ENCODE assay signal across 4 cellular contexts in the genomic region with DNA sequence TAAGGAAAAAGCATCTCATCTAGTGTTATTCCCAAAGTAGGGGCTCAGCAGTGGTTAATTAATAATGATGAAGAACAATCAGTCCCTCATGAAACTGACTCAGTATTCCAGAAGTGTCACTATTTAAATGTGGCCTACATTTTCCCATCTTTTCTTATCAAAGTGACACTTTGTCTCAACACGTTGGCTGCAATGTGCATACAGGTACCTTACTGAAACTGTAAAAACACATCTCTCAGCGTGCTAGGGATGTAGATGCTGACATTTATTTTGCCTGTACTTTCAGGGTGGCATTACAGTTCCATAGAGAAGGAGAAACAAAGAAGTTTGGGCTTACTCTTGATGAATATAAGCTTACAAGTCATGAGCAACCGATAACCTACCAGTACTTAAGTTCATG. TPM values are rescaled to one million over a fixed set of nuclear protein-coding genes. Genes with fewer than 3 reads are reported as not detected.
"Had no signal": no experiment of that assay in that cellular context is flagged by ENCODE, and none has a peak within 500 bp of the region (broad histone marks: within the 10 kb centered on the region; RNA-seq: fewer than 3 reads in every experiment).

No MANE protein-coding gene starts in this region.

- DNase-seq: GDM1, GF-D8 had no signal

- H3K4me3 ChIP-seq: GM12878 had no signal

- ATAC-seq: GM12878 had no signal

RNA-seq across cellular contexts. Expression of a gene that starts 58.3 kb away (rescaled TPM):
- total RNA-seq: G401, GM12878 had no signal
